Comparison of ENCODE assay signal across 2 cellular contexts in the genomic region with DNA sequence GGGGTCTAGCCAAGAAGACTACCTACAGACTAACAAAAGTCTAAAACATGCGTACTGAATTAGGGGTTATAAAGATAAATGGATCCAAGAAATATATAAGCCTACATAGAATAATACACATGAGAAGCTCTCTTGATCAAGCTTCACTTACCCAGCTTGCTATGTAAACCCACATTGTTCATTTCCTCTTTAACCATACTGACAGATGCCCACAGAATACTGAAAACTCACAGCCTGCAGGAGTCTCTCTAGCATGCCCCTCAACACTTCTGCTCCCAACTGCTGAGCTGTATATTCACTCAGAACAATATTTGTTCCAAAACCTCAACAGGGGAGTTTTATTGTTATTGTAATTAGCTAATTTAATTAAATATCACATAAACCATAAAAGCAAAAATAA.
TF ChIP-seq lines count a peak whose summit lies in the region.

No MANE protein-coding gene starts in this region.

TF ChIP-seq in SK-N-SH, 30 proteins besides CTCF, POLR2A, EP300 and RAD21 (continued from another document):
- TF ChIP-seq, protein P1, sequence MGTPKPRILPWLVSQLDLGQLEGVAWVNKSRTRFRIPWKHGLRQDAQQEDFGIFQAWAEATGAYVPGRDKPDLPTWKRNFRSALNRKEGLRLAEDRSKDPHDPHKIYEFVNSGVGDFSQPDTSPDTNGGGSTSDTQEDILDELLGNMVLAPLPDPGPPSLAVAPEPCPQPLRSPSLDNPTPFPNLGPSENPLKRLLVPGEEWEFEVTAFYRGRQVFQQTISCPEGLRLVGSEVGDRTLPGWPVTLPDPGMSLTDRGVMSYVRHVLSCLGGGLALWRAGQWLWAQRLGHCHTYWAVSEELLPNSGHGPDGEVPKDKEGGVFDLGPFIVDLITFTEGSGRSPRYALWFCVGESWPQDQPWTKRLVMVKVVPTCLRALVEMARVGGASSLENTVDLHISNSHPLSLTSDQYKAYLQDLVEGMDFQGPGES (IDR thresholded peaks at IDR 0.05; ENCODE audit: low read depth, low read length), result no peak
- TF ChIP-seq REST (IDR thresholded peaks at IDR 0.05; ENCODE audit: low read depth, low read length), result no peak
- TF ChIP-seq CHD2 (IDR thresholded peaks at IDR 0.05; ENCODE audit: low read length, partially characterized antibody), result no peak
- TF ChIP-seq ELF1 (IDR thresholded peaks at IDR 0.05), result no peak
- no peak for TF ChIP-seq POLR2AphosphoS5 (IDR thresholded peaks at IDR 0.05; ENCODE audit: low read depth, low read length)
- TF ChIP-seq SIN3A (IDR thresholded peaks at IDR 0.05; ENCODE audit: borderline replicate concordance, low read depth, low read length), result no peak
- no peak for TF ChIP-seq EZH2phosphoT487 (IDR thresholded peaks at IDR 0.05; ENCODE audit: borderline replicate concordance, low read depth)
- no peak for TF ChIP-seq RFX5 (IDR thresholded peaks at IDR 0.05; ENCODE audit: low read length)

TF ChIP-seq in SK-N-SH treated with all-trans-retinoic acid at 6 μM for 48 hours, 23 proteins besides CTCF, POLR2A, EP300 and RAD21 (continued from another document):
- TF ChIP-seq, protein P2, sequence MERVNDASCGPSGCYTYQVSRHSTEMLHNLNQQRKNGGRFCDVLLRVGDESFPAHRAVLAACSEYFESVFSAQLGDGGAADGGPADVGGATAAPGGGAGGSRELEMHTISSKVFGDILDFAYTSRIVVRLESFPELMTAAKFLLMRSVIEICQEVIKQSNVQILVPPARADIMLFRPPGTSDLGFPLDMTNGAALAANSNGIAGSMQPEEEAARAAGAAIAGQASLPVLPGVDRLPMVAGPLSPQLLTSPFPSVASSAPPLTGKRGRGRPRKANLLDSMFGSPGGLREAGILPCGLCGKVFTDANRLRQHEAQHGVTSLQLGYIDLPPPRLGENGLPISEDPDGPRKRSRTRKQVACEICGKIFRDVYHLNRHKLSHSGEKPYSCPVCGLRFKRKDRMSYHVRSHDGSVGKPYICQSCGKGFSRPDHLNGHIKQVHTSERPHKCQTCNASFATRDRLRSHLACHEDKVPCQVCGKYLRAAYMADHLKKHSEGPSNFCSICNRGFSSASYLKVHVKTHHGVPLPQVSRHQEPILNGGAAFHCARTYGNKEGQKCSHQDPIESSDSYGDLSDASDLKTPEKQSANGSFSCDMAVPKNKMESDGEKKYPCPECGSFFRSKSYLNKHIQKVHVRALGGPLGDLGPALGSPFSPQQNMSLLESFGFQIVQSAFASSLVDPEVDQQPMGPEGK (CRISPR knock-in tag; IDR thresholded peaks at IDR 0.05; ENCODE audit: borderline replicate concordance), result no peak
- TF ChIP-seq TCF4 (CRISPR knock-in tag; IDR thresholded peaks at IDR 0.05; ENCODE audit: borderline replicate concordance) (no peak), ISL1 (CRISPR knock-in tag; IDR thresholded peaks at IDR 0.05) (no peak), GLIS3 (CRISPR knock-in tag; IDR thresholded peaks at IDR 0.05) (no peak), ZNF8 (CRISPR knock-in tag; IDR thresholded peaks at IDR 0.05) (no peak), CSDC2 (CRISPR knock-in tag; IDR thresholded peaks at IDR 0.05) (no peak), OSR1 (CRISPR knock-in tag; IDR thresholded peaks at IDR 0.05) (no peak), BACH2 (CRISPR knock-in tag; IDR thresholded peaks at IDR 0.05; ENCODE audit: borderline replicate concordance) (no peak), ESRRG (CRISPR knock-in tag; IDR thresholded peaks at IDR 0.05) (no peak), ZC3H10 (CRISPR knock-in tag; IDR thresholded peaks at IDR 0.05) (no peak), ZFP30 (CRISPR knock-in tag; IDR thresholded peaks at IDR 0.05) (no peak), CSRNP3 (CRISPR knock-in tag; IDR thresholded peaks at IDR 0.05) (no peak), TOX (CRISPR knock-in tag; IDR thresholded peaks at IDR 0.05; ENCODE audit: borderline replicate concordance) (no peak), ZFP3 (CRISPR knock-in tag; IDR thresholded peaks at IDR 0.05) (no peak), RARB (CRISPR knock-in tag; IDR thresholded peaks at IDR 0.05) (no peak), ZNF565 (CRISPR knock-in tag; conservative IDR thresholded peaks at IDR 0.05; ENCODE audit: low read depth) (no peak)
- TF ChIP-seq, protein P3, sequence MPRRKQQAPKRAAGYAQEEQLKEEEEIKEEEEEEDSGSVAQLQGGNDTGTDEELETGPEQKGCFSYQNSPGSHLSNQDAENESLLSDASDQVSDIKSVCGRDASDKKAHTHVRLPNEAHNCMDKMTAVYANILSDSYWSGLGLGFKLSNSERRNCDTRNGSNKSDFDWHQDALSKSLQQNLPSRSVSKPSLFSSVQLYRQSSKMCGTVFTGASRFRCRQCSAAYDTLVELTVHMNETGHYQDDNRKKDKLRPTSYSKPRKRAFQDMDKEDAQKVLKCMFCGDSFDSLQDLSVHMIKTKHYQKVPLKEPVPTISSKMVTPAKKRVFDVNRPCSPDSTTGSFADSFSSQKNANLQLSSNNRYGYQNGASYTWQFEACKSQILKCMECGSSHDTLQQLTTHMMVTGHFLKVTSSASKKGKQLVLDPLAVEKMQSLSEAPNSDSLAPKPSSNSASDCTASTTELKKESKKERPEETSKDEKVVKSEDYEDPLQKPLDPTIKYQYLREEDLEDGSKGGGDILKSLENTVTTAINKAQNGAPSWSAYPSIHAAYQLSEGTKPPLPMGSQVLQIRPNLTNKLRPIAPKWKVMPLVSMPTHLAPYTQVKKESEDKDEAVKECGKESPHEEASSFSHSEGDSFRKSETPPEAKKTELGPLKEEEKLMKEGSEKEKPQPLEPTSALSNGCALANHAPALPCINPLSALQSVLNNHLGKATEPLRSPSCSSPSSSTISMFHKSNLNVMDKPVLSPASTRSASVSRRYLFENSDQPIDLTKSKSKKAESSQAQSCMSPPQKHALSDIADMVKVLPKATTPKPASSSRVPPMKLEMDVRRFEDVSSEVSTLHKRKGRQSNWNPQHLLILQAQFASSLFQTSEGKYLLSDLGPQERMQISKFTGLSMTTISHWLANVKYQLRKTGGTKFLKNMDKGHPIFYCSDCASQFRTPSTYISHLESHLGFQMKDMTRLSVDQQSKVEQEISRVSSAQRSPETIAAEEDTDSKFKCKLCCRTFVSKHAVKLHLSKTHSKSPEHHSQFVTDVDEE (CRISPR knock-in tag; IDR thresholded peaks at IDR 0.05), result no peak
